In genomic region chr15:70264014-70264492, GRCh38 we compare ENCODE assay signal across 8 cellular contexts.
DNase-seq lines count a peak whose midpoint lies in the region; TF ChIP-seq lines count a peak whose summit lies in the region.

No MANE protein-coding gene starts in this region.

- H3K36me3 Mint-ChIP-seq in nephron (ENCODE audit: low read depth): no peaks in the 10 kb centered on the region
- H3K36me3 Mint-ChIP-seq in activated T-helper 1 cell treated with anti-CD3 and anti-CD28 coated beads, Interleukin-12 subunit alpha, Interleukin-12 subunit beta, Interleukin-2, Interleukin-4 antibody, amounts not matched to agents 30 ng/mL and 10 ng/mL and 1 ng/mL, durations not matched to agents 14 hours and 24 hours and 36 hours (ENCODE audit: low read depth): peaks cover 2% of the 10 kb centered on the region

- H3K27ac Mint-ChIP-seq in nephron: peak overlapping the region; percentile 45 to 89 (median 83)
- H3K27ac Mint-ChIP-seq in activated T-helper 1 cell treated with anti-CD3 and anti-CD28 coated beads, Interleukin-12 subunit alpha, Interleukin-12 subunit beta, Interleukin-2, Interleukin-4 antibody, amounts not matched to agents 30 ng/mL and 10 ng/mL and 1 ng/mL, durations not matched to agents 14 hours and 24 hours and 36 hours: no peak overlapping the region

- H3K9me3 Mint-ChIP-seq in nephron: no peaks in the 10 kb centered on the region
- no peaks in the 10 kb centered on the region for H3K9me3 Mint-ChIP-seq in activated T-helper 1 cell treated with anti-CD3 and anti-CD28 coated beads, Interleukin-12 subunit alpha, Interleukin-12 subunit beta, Interleukin-2, Interleukin-4 antibody, amounts not matched to agents 30 ng/mL and 10 ng/mL and 1 ng/mL, durations not matched to agents 14 hours and 24 hours and 36 hours

- peak; percentile 30 for DNase-seq in GF-D8 (lab: John Stamatoyannopoulos, UW)
- peak; percentile 18 for DNase-seq in NCI-H226
- DNase-seq in adipocyte (ENCODE audit: low read depth): no peak
- no peak for DNase-seq in activated CD8-positive, alpha-beta memory T cell treated with anti-CD3 and anti-CD28 coated beads, Interleukin-2, amount 50 U/mL, for 4 hours
- no peak for DNase-seq in activated T-helper 1 cell treated with anti-CD3 and anti-CD28 coated beads, Interleukin-12 subunit alpha, Interleukin-12 subunit beta, Interleukin-2, Interleukin-4 antibody, amounts not matched to agents 30 ng/mL and 10 ng/mL and 1 ng/mL, durations not matched to agents 14 hours and 24 hours and 36 hours (ENCODE audit: low spot score)
- no peak for DNase-seq in activated naive CD4-positive, alpha-beta T cell (lab: John Stamatoyannopoulos, UW)
- no peak for DNase-seq in T-helper 1 cell

- no peaks in the 10 kb centered on the region for H3K9me3 ChIP-seq in adipocyte (ENCODE audit: control insufficient read depth, low read length)

- H3K9ac ChIP-seq in adipocyte (ENCODE audit: low read length): peak overlapping the region; percentile 13

- no peak overlapping the region for H3K4me3 ChIP-seq in adipocyte (ENCODE audit: low read length)

- H3K4me1 ChIP-seq in adipocyte (ENCODE audit: control insufficient read depth, insufficient read depth, low read length): peaks cover 37% of the 10 kb centered on the region

- H3K27me3 ChIP-seq in adipocyte (replicated peaks; ENCODE audit: control insufficient read depth, insufficient read depth, low read length): peaks cover 3% of the 10 kb centered on the region

- H3K4me3 Mint-ChIP-seq in nephron: peak overlapping the region; percentile 7 to 63 (median 34)
- H3K4me3 Mint-ChIP-seq in activated T-helper 1 cell treated with anti-CD3 and anti-CD28 coated beads, Interleukin-12 subunit alpha, Interleukin-12 subunit beta, Interleukin-2, Interleukin-4 antibody, amounts not matched to agents 30 ng/mL and 10 ng/mL and 1 ng/mL, durations not matched to agents 14 hours and 24 hours and 36 hours: no peak overlapping the region

- TF ChIP-seq CTCF in nephron (IDR thresholded peaks at IDR 0.05; ENCODE audit: unreplicated experiment in 3 of 3): no peak

- peaks cover 48% of the 10 kb centered on the region for H3K27me3 Mint-ChIP-seq in nephron (ENCODE audit: low read depth)
- peaks cover 49% of the 10 kb centered on the region for H3K27me3 Mint-ChIP-seq in activated T-helper 1 cell treated with anti-CD3 and anti-CD28 coated beads, Interleukin-12 subunit alpha, Interleukin-12 subunit beta, Interleukin-2, Interleukin-4 antibody, amounts not matched to agents 30 ng/mL and 10 ng/mL and 1 ng/mL, durations not matched to agents 14 hours and 24 hours and 36 hours (ENCODE audit: insufficient read depth)

- no peaks in the 10 kb centered on the region for H3K36me3 ChIP-seq in adipocyte (ENCODE audit: control insufficient read depth, insufficient read depth, low read length, severe bottlenecking)

- H3K4me1 Mint-ChIP-seq in nephron: peaks cover 66% of the 10 kb centered on the region
- H3K4me1 Mint-ChIP-seq in activated T-helper 1 cell treated with anti-CD3 and anti-CD28 coated beads, Interleukin-12 subunit alpha, Interleukin-12 subunit beta, Interleukin-2, Interleukin-4 antibody, amounts not matched to agents 30 ng/mL and 10 ng/mL and 1 ng/mL, durations not matched to agents 14 hours and 24 hours and 36 hours (ENCODE audit: low read depth): peaks cover 28% of the 10 kb centered on the region

- intact Hi-C loops in activated T-helper 1 cell treated with anti-CD3 and anti-CD28 coated beads, Interleukin-12 subunit alpha, Interleukin-12 subunit beta, Interleukin-2, Interleukin-4 antibody, amounts not matched to agents 30 ng/mL and 10 ng/mL and 1 ng/mL, durations not matched to agents 14 hours and 24 hours and 36 hours (cut with micrococcal nuclease): no loop called here

Comparison
In these comparisons a context has a peak if more than half of its experiments do, and no peak if none do; other contexts are left out.
1. DNase-seq: peak in GF-D8 (single experiment) and NCI-H226 (single experiment); none in adipocyte (single experiment), activated CD8-positive, alpha-beta memory T cell treated with anti-CD3 and anti-CD28 coated beads, Interleukin-2, amount 50 U/mL, for 4 hours (single experiment), activated T-helper 1 cell treated with anti-CD3 and anti-CD28 coated beads, Interleukin-12 subunit alpha, Interleukin-12 subunit beta, Interleukin-2, Interleukin-4 antibody, amounts not matched to agents 30 ng/mL and 10 ng/mL and 1 ng/mL, durations not matched to agents 14 hours and 24 hours and 36 hours (single experiment), activated naive CD4-positive, alpha-beta T cell (0 of 4) and T-helper 1 cell (0 of 5).